19 cellular contexts compared by ENCODE assay signal in the genomic region with DNA sequence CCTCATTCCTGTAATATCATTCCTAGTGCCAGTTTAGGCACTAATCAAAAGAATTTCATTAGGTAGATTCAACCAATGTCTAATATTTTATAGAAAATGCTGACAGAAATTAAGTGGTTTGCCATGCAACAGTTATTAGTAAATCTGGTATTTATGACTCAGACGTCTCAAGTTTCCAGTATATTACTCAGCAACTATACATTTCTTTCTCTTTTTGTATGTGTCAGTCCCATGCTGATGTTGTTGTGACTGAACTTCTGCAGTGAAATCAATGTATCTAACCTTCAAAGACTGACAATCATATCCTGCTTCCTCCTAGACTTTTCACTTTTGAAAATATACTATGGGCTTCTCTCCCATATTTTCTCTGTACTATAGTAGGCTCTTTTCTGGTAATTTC.
A peak's percentile ranks its signal among the peaks of the same experiment; 100 is the strongest.
DNase-seq lines count a peak whose midpoint lies in the region; ATAC-seq and TF ChIP-seq lines count a peak whose summit lies in the region.
"Had no signal": no experiment of that assay in that cellular context is flagged by ENCODE, and none has a peak within 500 bp of the region (broad histone marks: within the 10 kb centered on the region; RNA-seq: fewer than 3 reads in every experiment).

No MANE protein-coding gene starts in this region.

- H2BK15ac ChIP-seq in neuronal stem cell (ENCODE audit: low read length) = no peak overlapping the region

- H3K4me1 ChIP-seq in Panc1 (ENCODE audit: control insufficient read depth, insufficient read depth, low read length) (no peaks in the 10 kb centered on the region), neuronal stem cell (ENCODE audit: control insufficient read depth in 2 of 2, insufficient read depth in 1 of 2, low read depth in 1 of 2, low read length in 2 of 2) (no peaks in the 10 kb centered on the region), neural progenitor cell (peaks cover 4% of the 10 kb centered on the region)
- H3K4me1 ChIP-seq: SJCRH30, testis had no signal

- H2BK120ac ChIP-seq in neuronal stem cell (ENCODE audit: low read depth, low read length) = no peak overlapping the region

- H3K27me3 Mint-ChIP-seq in neural progenitor cell (ENCODE audit: insufficient read depth, low read depth) = no peaks in the 10 kb centered on the region
- H3K27me3 Mint-ChIP-seq: activated naive CD8-positive, alpha-beta T cell treated with anti-CD3 and anti-CD28 coated beads, Interleukin-2, amount 50 U/mL, for 24 hours had no signal

- no peaks in the 10 kb centered on the region for H3K4me1 Mint-ChIP-seq in neural progenitor cell
- H3K4me1 Mint-ChIP-seq: activated naive CD8-positive, alpha-beta T cell treated with anti-CD3 and anti-CD28 coated beads, Interleukin-2, amount 50 U/mL, for 24 hours; H9 had no signal

- no peak for ATAC-seq in Panc1
- no peak for ATAC-seq in HG03039 (IDR thresholded peaks at IDR 0.05; ENCODE audit: unreplicated experiment)
- ATAC-seq: activated naive CD8-positive, alpha-beta T cell treated with anti-CD3 and anti-CD28 coated beads, Interleukin-2, amount 50 U/mL, for 24 hours; activated T-cell treated with anti-CD3 and anti-CD28 coated beads, Interleukin-2, amount 50 U/mL, for 72 hours had no signal

- BruUV-seq in Panc1 (replicated peaks; lab: Mats Ljungman, UMichigan) = no TSS peak

- H3K4me2 ChIP-seq in neuronal stem cell (ENCODE audit: insufficient read depth, low read length, poor library complexity, severe bottlenecking) (no peak overlapping the region), neural progenitor cell (no peak overlapping the region)

- H3K27me3 ChIP-seq in Panc1 (ENCODE audit: control insufficient read depth, insufficient read depth, low read length) (no peaks in the 10 kb centered on the region), neuronal stem cell (ENCODE audit: control insufficient read depth in 3 of 3, insufficient read depth in 3 of 3, low read depth in 1 of 3, low read length in 3 of 3) (no peaks in the 10 kb centered on the region), MG63 (no peaks in the 10 kb centered on the region), neural progenitor cell (no peaks in the 10 kb centered on the region)
- H3K27me3 ChIP-seq: SJCRH30, testis had no signal

- H3K27ac Mint-ChIP-seq in neural progenitor cell = no peak overlapping the region
- H3K27ac Mint-ChIP-seq: activated naive CD8-positive, alpha-beta T cell treated with anti-CD3 and anti-CD28 coated beads, Interleukin-2, amount 50 U/mL, for 24 hours; activated T-cell treated with anti-CD3 and anti-CD28 coated beads, Interleukin-2, amount 50 U/mL, for 72 hours; H9 had no signal

- H3F3A ChIP-seq in neural progenitor cell (ENCODE audit: low read depth) = no peaks in the 10 kb centered on the region

- no peak overlapping the region for H3K4me3 Mint-ChIP-seq in neural progenitor cell
- H3K4me3 Mint-ChIP-seq: activated naive CD8-positive, alpha-beta T cell treated with anti-CD3 and anti-CD28 coated beads, Interleukin-2, amount 50 U/mL, for 24 hours; activated T-cell treated with anti-CD3 and anti-CD28 coated beads, Interleukin-2, amount 50 U/mL, for 72 hours; H9 had no signal

- H3K4me3 ChIP-seq in Panc1 (ENCODE audit: low read depth in 2 of 2, low read length in 2 of 2) = no peak overlapping the region
- H3K4me3 ChIP-seq in neuronal stem cell (ENCODE audit: low read length in 2 of 2) = no peak overlapping the region
- H3K4me3 ChIP-seq in MG63 = no peak overlapping the region
- H3K4me3 ChIP-seq in neural progenitor cell = no peak overlapping the region
- H3K4me3 ChIP-seq: coronary artery, SJCRH30, testis had no signal

- no peak overlapping the region for H3K9ac ChIP-seq in neuronal stem cell (ENCODE audit: low read depth, low read length, poor library complexity)
- no peak overlapping the region for H3K9ac ChIP-seq in neural progenitor cell

- intact Hi-C loops in Panc1 (cut with micrococcal nuclease; ENCODE audit: unreplicated experiment) = no loop called here

- peak overlapping the region; percentile 39; the same call in 1 of the 2 replicates for H3K27ac ChIP-seq in Panc1 (ENCODE audit: low read length)
- peak overlapping the region; percentile 7 for H3K27ac ChIP-seq in epithelial cell of prostate
- H3K27ac ChIP-seq in neuronal stem cell (replicated peaks; ENCODE audit: low read length) = no peak overlapping the region
- no peak overlapping the region for H3K27ac ChIP-seq in neural progenitor cell
- H3K27ac ChIP-seq: coronary artery, SJCRH30, testis had no signal

- no peak overlapping the region for H3K23ac ChIP-seq in neuronal stem cell (ENCODE audit: low read depth, low read length, poor library complexity)

- H3K4ac ChIP-seq in neuronal stem cell (ENCODE audit: low read length) = no peak overlapping the region

- H2AK5ac ChIP-seq in neuronal stem cell (ENCODE audit: low read depth, low read length) = no peak overlapping the region

- POLR2A ChIA-PET in Panc1 (lab: Charles Lee) = no interaction called here
- POLR2A ChIA-PET in HEK293T (lab: Yijun Ruan, JAX) = no interaction called here

- H2BK12ac ChIP-seq in neuronal stem cell (ENCODE audit: low read length) = no peak overlapping the region

- no peaks in the 10 kb centered on the region for H3K9me3 ChIP-seq in Panc1 (ENCODE audit: control insufficient read depth, insufficient read depth, low read depth, low read length)
- no peaks in the 10 kb centered on the region for H3K9me3 ChIP-seq in neuronal stem cell (replicated peaks in 1 of 2; ENCODE audit: control insufficient read depth in 2 of 2, insufficient read depth in 1 of 2, low read depth in 1 of 2, low read length in 2 of 2)
- no peaks in the 10 kb centered on the region; the same call in 1 of the 2 replicates for H3K9me3 ChIP-seq in MG63
- no peaks in the 10 kb centered on the region for H3K9me3 ChIP-seq in neural progenitor cell (ENCODE audit: low read depth)
- H3K9me3 ChIP-seq: SJCRH30, testis had no signal

- CTCF ChIA-PET in Panc1 (lab: Charles Lee) = no interaction called here
- CTCF ChIA-PET in HEK293T (lab: Yijun Ruan, JAX) = no interaction called here

- H3K9me3 Mint-ChIP-seq in neural progenitor cell = no peaks in the 10 kb centered on the region
- H3K9me3 Mint-ChIP-seq: activated naive CD8-positive, alpha-beta T cell treated with anti-CD3 and anti-CD28 coated beads, Interleukin-2, amount 50 U/mL, for 24 hours; H9 had no signal

- no peaks in the 10 kb centered on the region for H3K36me3 ChIP-seq in Panc1 (ENCODE audit: control insufficient read depth, insufficient read depth, low read length)
- no peaks in the 10 kb centered on the region for H3K36me3 ChIP-seq in neuronal stem cell (replicated peaks in 1 of 2; ENCODE audit: control insufficient read depth in 2 of 2, insufficient read depth in 2 of 2, low read length in 2 of 2)
- no peaks in the 10 kb centered on the region for H3K36me3 ChIP-seq in MG63
- H3K36me3 ChIP-seq in neural progenitor cell = no peaks in the 10 kb centered on the region
- H3K36me3 ChIP-seq: SJCRH30 had no signal

- in situ Hi-C loops in Panc1 (cut with HindIII; ENCODE audit: low pct_unique_long_range_greater_than_20kb, low sequenced_read_pairs) = no loop called here

- TF ChIP-seq CTCF in Panc1 (IDR thresholded peaks at IDR 0.05) (no peak), neural progenitor cell (IDR thresholded peaks at IDR 0.05) (no peak)

- no peak overlapping the region for H2BK5ac ChIP-seq in neuronal stem cell (ENCODE audit: low read length)

- no peaks in the 10 kb centered on the region for H4K20me1 ChIP-seq in neural progenitor cell (ENCODE audit: low read depth)

- no peak overlapping the region for H3K14ac ChIP-seq in neuronal stem cell (ENCODE audit: low read length)

- H3K79me1 ChIP-seq in neuronal stem cell (ENCODE audit: low read depth, low read length) = no peaks in the 10 kb centered on the region

- no peak overlapping the region for H4K91ac ChIP-seq in neuronal stem cell (ENCODE audit: low read depth, low read length, poor library complexity)

- no peaks in the 10 kb centered on the region for H3K79me2 ChIP-seq in neural progenitor cell (ENCODE audit: low read depth)

- no CpG with 5 or more reads among the region's 1 CpG for WGBS in neuronal stem cell (ENCODE audit: extremely low coverage in 2 of 2, insufficient read length in 2 of 2, insufficient replicate concordance in 1 of 2), 2 donors

- no peak overlapping the region for H3K18ac ChIP-seq in neuronal stem cell (ENCODE audit: low read length)

- no peaks in the 10 kb centered on the region for H3K36me3 Mint-ChIP-seq in neural progenitor cell

- DNase-seq in GM03348 (ENCODE audit: low spot score) (peak; percentile 32), Panc1 (ENCODE audit: low read depth, low spot score) (no peak), epithelial cell of prostate (ENCODE audit: low read depth, low spot score) (peak; percentile 41), neuronal stem cell (ENCODE audit: low spot score) (no peak), MG63 (no peak), neural progenitor cell (ENCODE audit: low spot score) (no peak), HEK293T (ENCODE audit: extremely low spot score) (no peak)
- DNase-seq: activated CD4-positive, alpha-beta T cell treated with anti-CD3 and anti-CD28 coated beads, Interleukin-2, amount 50 U/mL, for 48 hours; activated naive CD8-positive, alpha-beta T cell treated with anti-CD3 and anti-CD28 coated beads, Interleukin-2, amount 50 U/mL, for 24 hours; activated T-cell treated with anti-CD3 and anti-CD28 coated beads, Interleukin-2, amount 50 U/mL, for 72 hours; DMS79; H9; MV-4-11; NCI-H2171 treated with DMSO at 0.1 percent for 48 hours; SJCRH30; stimulated activated CD4-positive, alpha-beta T cell treated with anti-CD3 and anti-CD28 coated beads, Interleukin-1b, Interleukin-23, amount 100 ng/mL, for 48 hours; testis had no signal

- peak overlapping the region; percentile 48 for H2AFZ ChIP-seq in neuronal stem cell (ENCODE audit: low read length)
- no peak overlapping the region for H2AFZ ChIP-seq in neural progenitor cell (replicated peaks)

- H4K8ac ChIP-seq in neuronal stem cell (ENCODE audit: low read depth, low read length) = no peak overlapping the region

TF ChIP-seq in HEK293T, 16 proteins besides CTCF, POLR2A, EP300 and RAD21 (continues in another document):
- TF ChIP-seq FOXM1 (IDR thresholded peaks at IDR 0.05; ENCODE audit: borderline replicate concordance) (no peak), FOXA1 (IDR thresholded peaks at IDR 0.05) (no peak), NFRKB (IDR thresholded peaks at IDR 0.05) (no peak), SUZ12 (IDR thresholded peaks at IDR 0.05) (no peak), ARNT (IDR thresholded peaks at IDR 0.05) (no peak), FOXK2 (IDR thresholded peaks at IDR 0.05) (no peak), L3MBTL2 (conservative IDR thresholded peaks at IDR 0.05) (no peak), ELF4 (IDR thresholded peaks at IDR 0.05) (no peak)
- TF ChIP-seq, protein P1, sequence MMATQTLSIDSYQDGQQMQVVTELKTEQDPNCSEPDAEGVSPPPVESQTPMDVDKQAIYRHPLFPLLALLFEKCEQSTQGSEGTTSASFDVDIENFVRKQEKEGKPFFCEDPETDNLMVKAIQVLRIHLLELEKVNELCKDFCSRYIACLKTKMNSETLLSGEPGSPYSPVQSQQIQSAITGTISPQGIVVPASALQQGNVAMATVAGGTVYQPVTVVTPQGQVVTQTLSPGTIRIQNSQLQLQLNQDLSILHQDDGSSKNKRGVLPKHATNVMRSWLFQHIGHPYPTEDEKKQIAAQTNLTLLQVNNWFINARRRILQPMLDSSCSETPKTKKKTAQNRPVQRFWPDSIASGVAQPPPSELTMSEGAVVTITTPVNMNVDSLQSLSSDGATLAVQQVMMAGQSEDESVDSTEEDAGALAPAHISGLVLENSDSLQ (IDR thresholded peaks at IDR 0.05) = no peak

Comparison
In these comparisons a context has a peak if more than half of its experiments do, and no peak if none do; other contexts are left out.
1. DNase-seq: peak in GM03348 (single experiment) and epithelial cell of prostate (single experiment); none in Panc1 (single experiment), neuronal stem cell (single experiment), MG63 (single experiment), neural progenitor cell (single experiment) and HEK293T (single experiment).
2. H3K27ac ChIP-seq: peak in Panc1 (single experiment) and epithelial cell of prostate (single experiment); none in neuronal stem cell (single experiment) and neural progenitor cell (single experiment).